Comparison of ENCODE assay signal across 8 cellular contexts in genomic region chr2:85728883-85729824, GRCh38. TPM values are rescaled to one million over a fixed set of nuclear protein-coding genes. Genes with fewer than 3 reads are reported as not detected.
A peak's percentile ranks its signal among the peaks of the same experiment; 100 is the strongest.
DNase-seq lines count a peak whose midpoint lies in the region; ATAC-seq and TF ChIP-seq lines count a peak whose summit lies in the region.

No MANE protein-coding gene starts in this region.

- no peaks in the 10 kb centered on the region for H3K36me3 ChIP-seq in CD8-positive, alpha-beta T cell (ENCODE audit: insufficient read depth, low read length)
- H3K36me3 ChIP-seq in MM.1S (replicated peaks; ENCODE audit: insufficient read depth, low read length): no peaks in the 10 kb centered on the region
- H3K36me3 ChIP-seq in SK-N-SH (replicated peaks in 1 of 2; ENCODE audit: control insufficient read depth in 1 of 2, insufficient read depth in 2 of 2, low read length in 1 of 2): no peaks in the 10 kb centered on the region
- H3K36me3 ChIP-seq in trophoblast cell (ENCODE audit: control insufficient read depth in 1 of 2, insufficient read depth in 2 of 2, low read length in 2 of 2): no peaks in the 10 kb centered on the region

- POLR2A ChIA-PET in CD8-positive, alpha-beta T cell (lab: Charles Lee): no interaction called here
- POLR2A ChIA-PET in SK-N-SH (lab: Yijun Ruan, JAX): interaction anchor here (1.0 kb wide), 1 partner anchor 85 kb away, joined by 5 read pairs; no protein-coding TSS in a partner anchor

- no peak for TF ChIP-seq EP300 in SK-N-SH (IDR thresholded peaks at IDR 0.05; ENCODE audit: borderline replicate concordance in 1 of 2, low read depth in 1 of 2, low read length in 1 of 2)

- H3K79me2 ChIP-seq in MM.1S (ENCODE audit: low read length) (no peaks in the 10 kb centered on the region), SK-N-SH (ENCODE audit: insufficient read depth) (no peaks in the 10 kb centered on the region), trophoblast cell (ENCODE audit: control insufficient read depth, insufficient read depth, low read length, poor library complexity) (no peaks in the 10 kb centered on the region)

- H3K4me3 Mint-ChIP-seq in CD8-positive, alpha-beta T cell: no peak overlapping the region
- H3K4me3 Mint-ChIP-seq in activated naive CD4-positive, alpha-beta T cell treated with anti-CD3 and anti-CD28 coated beads for 36 hours: no peak overlapping the region
- no peak overlapping the region for H3K4me3 Mint-ChIP-seq in type B pancreatic cell

- H3K36me3 Mint-ChIP-seq in CD8-positive, alpha-beta T cell: no peaks in the 10 kb centered on the region
- H3K36me3 Mint-ChIP-seq in activated naive CD4-positive, alpha-beta T cell treated with anti-CD3 and anti-CD28 coated beads for 36 hours (ENCODE audit: low read depth): no peaks in the 10 kb centered on the region
- no peaks in the 10 kb centered on the region for H3K36me3 Mint-ChIP-seq in type B pancreatic cell

- H3K79me1 ChIP-seq in trophoblast cell (ENCODE audit: low read length): no peaks in the 10 kb centered on the region

- H3K14ac ChIP-seq in trophoblast cell (ENCODE audit: low read length): no peak overlapping the region

- no peaks in the 10 kb centered on the region for H4K20me1 ChIP-seq in MM.1S (ENCODE audit: insufficient read depth, low read length)
- H4K20me1 ChIP-seq in SK-N-SH (ENCODE audit: insufficient read depth): no peaks in the 10 kb centered on the region

- H3K4me1 Mint-ChIP-seq in CD8-positive, alpha-beta T cell (ENCODE audit: low read depth): peaks cover 2% of the 10 kb centered on the region
- H3K4me1 Mint-ChIP-seq in activated naive CD4-positive, alpha-beta T cell treated with anti-CD3 and anti-CD28 coated beads for 36 hours (ENCODE audit: low read depth): peaks cover 4% of the 10 kb centered on the region
- H3K4me1 Mint-ChIP-seq in type B pancreatic cell (ENCODE audit: unreplicated experiment): peaks cover 41% of the 10 kb centered on the region

- TF ChIP-seq RAD21 in SK-N-SH (IDR thresholded peaks at IDR 0.05; ENCODE audit: low read length): peak; percentile 99

- 60% methylated on average over 17 of the region's 26 CpGs for WGBS in SK-N-SH (ENCODE audit: low lambda C conversion rate)
- WGBS in trophoblast cell (ENCODE audit: extremely low coverage, insufficient coverage, insufficient read length): no CpG with 5 or more reads among the region's 26 CpGs

- no peak overlapping the region for H2BK12ac ChIP-seq in trophoblast cell (ENCODE audit: low read length)

- H3K4me2 ChIP-seq in MM.1S (ENCODE audit: low read depth, low read length) (peak overlapping the region; percentile 49; the same call in 1 of the 2 replicates), SK-N-SH (no peak overlapping the region), trophoblast cell (ENCODE audit: low read length) (no peak overlapping the region)

- H2AK5ac ChIP-seq in trophoblast cell (ENCODE audit: low read length): no peak overlapping the region

- no peak overlapping the region for H4K8ac ChIP-seq in trophoblast cell (ENCODE audit: low read depth, low read length)

- CTCF ChIA-PET in CD8-positive, alpha-beta T cell (lab: Charles Lee): interaction anchor here (0.6 to 2.4 kb wide), 35 partner anchors 8 to 463 kb away, joined by 3 to 71 read pairs (median 4); partner anchors contain the start of genes ATOH8 and GNLY
- CTCF ChIA-PET in SK-N-SH (lab: Yijun Ruan, JAX): interaction anchor here (0.6 to 2.5 kb wide), 57 partner anchors 8 to 576 kb away, joined by 3 to 231 read pairs (median 5); partner anchors contain the start of genes ATOH8 and GNLY
- CTCF ChIA-PET in activated naive CD4-positive, alpha-beta T cell treated with anti-CD3 and anti-CD28 coated beads for 36 hours (lab: Charles Lee): interaction anchor here (0.5 to 2.5 kb wide), 38 partner anchors 8 to 399 kb away, joined by 3 to 66 read pairs (median 4); partner anchors contain the start of genes ATOH8 and ST3GAL5

- intact Hi-C loops in CD8-positive, alpha-beta T cell (cut with DNase I, micrococcal nuclease): loop anchor here (1.0 kb wide), 3 partner anchors 85 to 351 kb away; no protein-coding TSS in a partner anchor
- intact Hi-C loops in activated naive CD4-positive, alpha-beta T cell treated with anti-CD3 and anti-CD28 coated beads for 36 hours (cut with micrococcal nuclease): loop anchor here (1.0 to 10.0 kb wide), 3 partner anchors 22 to 356 kb away; no protein-coding TSS in a partner anchor
- intact Hi-C loops in head of caudate nucleus (cut with DNase I): loop anchor here (5.0 to 10.0 kb wide), 2 partner anchors 83 to 356 kb away; no protein-coding TSS in a partner anchor

- H2BK5ac ChIP-seq in trophoblast cell (ENCODE audit: low read depth, low read length, poor library complexity): no peak overlapping the region

- no peak overlapping the region for H3K18ac ChIP-seq in trophoblast cell (ENCODE audit: low read length)

- no peak overlapping the region for H3K27ac ChIP-seq in CD8-positive, alpha-beta T cell (ENCODE audit: low read depth, low read length)
- no peak overlapping the region for H3K27ac ChIP-seq in MM.1S (ENCODE audit: low read length)
- no peak overlapping the region for H3K27ac ChIP-seq in SK-N-SH (ENCODE audit: low read depth in 2 of 2, low read length in 1 of 2)
- no peak overlapping the region for H3K27ac ChIP-seq in trophoblast cell (ENCODE audit: low read depth, low read length)

- H3K27me3 Mint-ChIP-seq in CD8-positive, alpha-beta T cell (ENCODE audit: low read depth): no peaks in the 10 kb centered on the region
- peaks cover 2% of the 10 kb centered on the region for H3K27me3 Mint-ChIP-seq in activated naive CD4-positive, alpha-beta T cell treated with anti-CD3 and anti-CD28 coated beads for 36 hours (ENCODE audit: low read depth)
- H3K27me3 Mint-ChIP-seq in type B pancreatic cell: peaks cover 22% of the 10 kb centered on the region

- H3K27ac Mint-ChIP-seq in CD8-positive, alpha-beta T cell: no peak overlapping the region
- no peak overlapping the region for H3K27ac Mint-ChIP-seq in activated naive CD4-positive, alpha-beta T cell treated with anti-CD3 and anti-CD28 coated beads for 36 hours
- no peak overlapping the region for H3K27ac Mint-ChIP-seq in type B pancreatic cell

- H3K4me3 ChIP-seq in CD8-positive, alpha-beta T cell (ENCODE audit: low read depth, low read length): no peak overlapping the region
- H3K4me3 ChIP-seq in MM.1S (ENCODE audit: low read length) (no peak overlapping the region), SK-N-SH (ENCODE audit: low read depth in 2 of 2, low read length in 1 of 2) (peak overlapping the region in 1 of 2 experiments; percentile 47; a peak in 1 of 4 replicates), trophoblast cell (ENCODE audit: low read depth, low read length) (no peak overlapping the region)

- peak overlapping the region; percentile 54 for H2AFZ ChIP-seq in MM.1S (ENCODE audit: low read length)
- peak overlapping the region; percentile 73 for H2AFZ ChIP-seq in SK-N-SH (ENCODE audit: low read depth)
- no peak overlapping the region for H2AFZ ChIP-seq in trophoblast cell (ENCODE audit: insufficient read depth, low read length, poor library complexity)

- DNase-seq in CD8-positive, alpha-beta T cell: peak; percentile 48 to 82 (median 63)
- DNase-seq in MM.1S: peak; percentile 74
- DNase-seq in SK-N-SH: peak; percentile 90
- DNase-seq in activated naive CD4-positive, alpha-beta T cell treated with anti-CD3 and anti-CD28 coated beads for 36 hours: peak; percentile 81
- DNase-seq in head of caudate nucleus: peak; percentile 84 to 97 (median 92)
- DNase-seq in trophoblast cell: peak; percentile 89 to 95
- DNase-seq in type B pancreatic cell (ENCODE audit: extremely low spot score, unreplicated experiment): peak; percentile 93

- peak; percentile 84 for ATAC-seq in CD8-positive, alpha-beta T cell
- peak; percentile 69 for ATAC-seq in GM21390 (IDR thresholded peaks at IDR 0.05; ENCODE audit: unreplicated experiment)

- no peaks in the 10 kb centered on the region for H3F3A ChIP-seq in MM.1S (ENCODE audit: insufficient read depth, low read length)
- peaks cover 2% of the 10 kb centered on the region for H3F3A ChIP-seq in SK-N-SH (replicated peaks; ENCODE audit: insufficient read depth)

- no peak overlapping the region for H3K9ac ChIP-seq in MM.1S (ENCODE audit: low read length)
- H3K9ac ChIP-seq in SK-N-SH: no peak overlapping the region
- H3K9ac ChIP-seq in trophoblast cell (ENCODE audit: low read length): no peak overlapping the region

- H3K9me3 Mint-ChIP-seq in CD8-positive, alpha-beta T cell: no peaks in the 10 kb centered on the region
- H3K9me3 Mint-ChIP-seq in activated naive CD4-positive, alpha-beta T cell treated with anti-CD3 and anti-CD28 coated beads for 36 hours: no peaks in the 10 kb centered on the region
- H3K9me3 Mint-ChIP-seq in type B pancreatic cell: no peaks in the 10 kb centered on the region

- H4K12ac ChIP-seq in trophoblast cell (ENCODE audit: low read depth, low read length): no peak overlapping the region

- no peak overlapping the region for H2BK120ac ChIP-seq in trophoblast cell (ENCODE audit: insufficient read depth, low read length, poor library complexity)

- H3K4ac ChIP-seq in trophoblast cell (ENCODE audit: low read depth, low read length): no peak overlapping the region

- H3K9me3 ChIP-seq in CD8-positive, alpha-beta T cell (ENCODE audit: low read length): no peaks in the 10 kb centered on the region
- no peaks in the 10 kb centered on the region for H3K9me3 ChIP-seq in MM.1S (replicated peaks; ENCODE audit: insufficient read depth, low read length)
- H3K9me3 ChIP-seq in SK-N-SH: no peaks in the 10 kb centered on the region
- H3K9me3 ChIP-seq in trophoblast cell (ENCODE audit: insufficient read depth, low read depth, low read length): no peaks in the 10 kb centered on the region

- no peaks in the 10 kb centered on the region for H3K27me3 ChIP-seq in CD8-positive, alpha-beta T cell (ENCODE audit: insufficient read depth, low read length)
- H3K27me3 ChIP-seq in MM.1S (replicated peaks; ENCODE audit: insufficient read depth, low read length): no peaks in the 10 kb centered on the region
- H3K27me3 ChIP-seq in SK-N-SH (ENCODE audit: insufficient read depth): no peaks in the 10 kb centered on the region
- no peaks in the 10 kb centered on the region for H3K27me3 ChIP-seq in trophoblast cell (ENCODE audit: insufficient read depth, low read length)

- H3K4me1 ChIP-seq in CD8-positive, alpha-beta T cell (ENCODE audit: insufficient read depth, low read length): peaks cover 5% of the 10 kb centered on the region
- H3K4me1 ChIP-seq in MM.1S (ENCODE audit: low read length) (0 out of 2 replicates have a peak, but pooled peaks cover 4% of the 10 kb centered on the region), SK-N-SH (ENCODE audit: control insufficient read depth in 1 of 2, insufficient read depth in 2 of 2, low read depth in 1 of 2, low read length in 1 of 2) (peaks cover 0 to 11% of the 10 kb centered on the region in 2 experiments; a peak in 1 of 4 replicates), trophoblast cell (ENCODE audit: control insufficient read depth in 1 of 2, insufficient read depth in 2 of 2, low read length in 2 of 2) (no peaks in the 10 kb centered on the region)

- H4K91ac ChIP-seq in trophoblast cell (ENCODE audit: low read depth, low read length): no peak overlapping the region

- TF ChIP-seq CTCF in CD8-positive, alpha-beta T cell (IDR thresholded peaks at IDR 0.05): peak; percentile 78
- TF ChIP-seq CTCF in MM.1S (IDR thresholded peaks at IDR 0.05; ENCODE audit: low read length) (peak; percentile 96), SK-N-SH (IDR thresholded peaks at IDR 0.05) (peak; percentile 97), type B pancreatic cell (conservative IDR thresholded peaks at IDR 0.05) (peak; percentile 98)

- H3K23ac ChIP-seq in trophoblast cell (ENCODE audit: low read length): no peak overlapping the region

- H3K9me2 ChIP-seq in MM.1S (replicated peaks; ENCODE audit: insufficient read depth, low read length) (no peaks in the 10 kb centered on the region), SK-N-SH (no peaks in the 10 kb centered on the region)

RNA-seq across cellular contexts. Expression of gene ATOH8, which starts 24.6 kb away (rescaled TPM):
- total RNA-seq in CD8-positive, alpha-beta T cell: under 1 TPM; 0.22 to 0.39 TPM
- 5.6 and 6.4 TPM in 2 replicates for polyA plus RNA-seq in SK-N-SH (2012; rRNA removed)
- 2.9 and 4.3 TPM in 2 replicates for polyA plus RNA-seq in SK-N-SH (2012; cell fraction: cytosol; rRNA removed)
- 7.0 and 7.3 TPM in 2 replicates for polyA plus RNA-seq in SK-N-SH (2012; cell fraction: nucleus; rRNA removed)
- not detected for total RNA-seq in activated naive CD4-positive, alpha-beta T cell treated with anti-CD3 and anti-CD28 coated beads for 36 hours
- polyA plus RNA-seq in trophoblast cell (2013): 1.8 and 2.0 TPM in 2 replicates
- total RNA-seq in type B pancreatic cell (ENCODE audit: low replicate concordance): 1.8 and 13.7 TPM in 2 replicates

RNA-seq across cellular contexts. Expression of gene GNLY, which starts 35.0 kb away (rescaled TPM):
- total RNA-seq in CD8-positive, alpha-beta T cell: 10 to 100 TPM; 90.8 to 92.9 TPM
- polyA plus RNA-seq in SK-N-SH (2012; rRNA removed): not detected in 2 replicates
- not detected in 2 replicates for polyA plus RNA-seq in SK-N-SH (2012; cell fraction: cytosol; rRNA removed)
- polyA plus RNA-seq in SK-N-SH (2012; cell fraction: nucleus; rRNA removed): 0.12 TPM in 1 of 2 replicates, not detected in the other
- 1 to 10 TPM; 2.6 to 3.2 TPM for total RNA-seq in activated naive CD4-positive, alpha-beta T cell treated with anti-CD3 and anti-CD28 coated beads for 36 hours
- 0.75 and 0.90 TPM in 2 replicates for polyA plus RNA-seq in trophoblast cell (2013)
- total RNA-seq in type B pancreatic cell (ENCODE audit: low replicate concordance): not detected in 2 replicates

Comparison
In these comparisons a context has a peak if more than half of its experiments do, and no peak if none do; other contexts are left out.
1. RNA of gene GNLY, which starts 35.0 kb away (total RNA-seq): 90.8 to 92.9 TPM in CD8-positive, alpha-beta T cell; 2.6 to 3.2 TPM in activated naive CD4-positive, alpha-beta T cell treated with anti-CD3 and anti-CD28 coated beads for 36 hours and not detected in type B pancreatic cell; every median in the first group is over 10 times any median in the second.
2. Peak in every context shown above with its lines, with median percentiles within 50 percentile points of each other: DNase-seq and CTCF ChIP-seq.